ENCODE assay signal across 1 cellular context in the genomic region with DNA sequence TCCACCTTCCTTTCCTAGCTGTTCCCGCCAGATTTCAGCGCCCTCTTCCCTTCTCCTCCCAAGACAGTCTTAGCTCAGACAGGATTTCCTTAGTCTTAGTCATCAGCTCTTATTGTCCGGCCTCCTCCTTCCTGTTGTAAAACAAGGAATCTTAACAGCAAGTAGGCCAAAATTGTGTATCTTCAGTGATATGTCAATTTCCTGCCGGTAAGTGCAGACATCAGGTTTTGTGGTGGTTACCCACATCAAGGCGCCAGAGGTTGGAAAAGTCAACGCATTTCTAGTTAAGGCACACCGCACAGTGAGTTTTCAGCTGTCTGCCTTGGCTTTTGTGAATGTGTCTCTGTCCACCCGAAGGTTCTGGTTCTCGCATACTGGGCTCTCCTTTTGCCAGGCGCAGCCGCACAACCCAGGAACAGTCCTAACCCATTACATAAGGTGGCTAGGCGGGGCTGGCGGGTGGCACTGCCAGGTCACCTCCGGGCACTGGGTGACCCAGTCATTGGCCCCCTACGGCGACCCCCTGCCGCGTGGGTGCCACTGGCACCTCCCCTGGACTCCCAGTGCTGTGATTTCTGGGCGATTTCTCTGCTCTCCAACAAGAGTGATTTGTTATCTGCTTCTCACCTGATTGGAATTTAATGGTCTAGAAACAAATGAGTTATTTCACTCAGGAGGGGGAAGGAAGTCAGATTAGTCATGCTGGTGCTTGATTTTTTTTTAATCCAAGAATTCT.
TF ChIP-seq lines count a peak whose summit lies in the region.

No MANE protein-coding gene starts in this region.

TF ChIP-seq in HEK293T, 16 proteins besides CTCF, POLR2A, EP300 and RAD21:
- TF ChIP-seq SUZ12 (IDR thresholded peaks at IDR 0.05) (no peak), FOXK2 (IDR thresholded peaks at IDR 0.05) (no peak), CTBP1 (IDR thresholded peaks at IDR 0.05; ENCODE audit: borderline replicate concordance) (no peak), SP1 (IDR thresholded peaks at IDR 0.05) (no peak), FOXA1 (IDR thresholded peaks at IDR 0.05) (no peak), L3MBTL2 (conservative IDR thresholded peaks at IDR 0.05) (no peak), NFRKB (IDR thresholded peaks at IDR 0.05) (no peak), HDGF (IDR thresholded peaks at IDR 0.05; ENCODE audit: borderline replicate concordance) (no peak), ZNF384 (IDR thresholded peaks at IDR 0.05) (no peak), TARDBP (IDR thresholded peaks at IDR 0.05) (no peak), PKNOX1 (IDR thresholded peaks at IDR 0.05) (no peak), FOXM1 (IDR thresholded peaks at IDR 0.05; ENCODE audit: borderline replicate concordance) (no peak), LEF1 (IDR thresholded peaks at IDR 0.05; ENCODE audit: borderline replicate concordance) (no peak), BHLHE40 (IDR thresholded peaks at IDR 0.05; ENCODE audit: borderline replicate concordance) (no peak), ELF4 (IDR thresholded peaks at IDR 0.05) (no peak)
